1 cellular context compared by ENCODE assay signal in the genomic region with DNA sequence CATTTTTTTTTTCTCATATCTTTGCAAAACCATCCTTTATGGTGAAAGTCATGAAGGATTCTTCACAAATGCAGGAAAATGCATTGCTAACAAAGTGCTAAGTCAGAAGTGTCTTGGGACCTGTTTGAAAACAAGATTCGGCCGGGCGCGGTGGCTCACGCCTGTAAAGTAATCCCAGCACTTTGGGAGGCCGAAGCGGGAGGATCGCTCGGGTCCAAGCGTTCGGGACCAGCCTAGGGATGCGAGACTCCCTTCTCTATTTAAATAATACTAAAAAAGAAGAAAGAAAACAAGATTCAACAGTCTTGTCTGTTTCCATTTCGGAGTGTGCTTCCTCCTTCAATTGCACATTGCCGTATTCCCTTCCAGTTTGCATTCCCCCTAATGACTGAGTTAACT.
TF ChIP-seq lines count a peak whose summit lies in the region.

No MANE protein-coding gene starts in this region.

TF ChIP-seq in liver, 16 proteins besides CTCF, POLR2A, EP300 and RAD21 (continued from another document):
- TF ChIP-seq, protein P1, sequence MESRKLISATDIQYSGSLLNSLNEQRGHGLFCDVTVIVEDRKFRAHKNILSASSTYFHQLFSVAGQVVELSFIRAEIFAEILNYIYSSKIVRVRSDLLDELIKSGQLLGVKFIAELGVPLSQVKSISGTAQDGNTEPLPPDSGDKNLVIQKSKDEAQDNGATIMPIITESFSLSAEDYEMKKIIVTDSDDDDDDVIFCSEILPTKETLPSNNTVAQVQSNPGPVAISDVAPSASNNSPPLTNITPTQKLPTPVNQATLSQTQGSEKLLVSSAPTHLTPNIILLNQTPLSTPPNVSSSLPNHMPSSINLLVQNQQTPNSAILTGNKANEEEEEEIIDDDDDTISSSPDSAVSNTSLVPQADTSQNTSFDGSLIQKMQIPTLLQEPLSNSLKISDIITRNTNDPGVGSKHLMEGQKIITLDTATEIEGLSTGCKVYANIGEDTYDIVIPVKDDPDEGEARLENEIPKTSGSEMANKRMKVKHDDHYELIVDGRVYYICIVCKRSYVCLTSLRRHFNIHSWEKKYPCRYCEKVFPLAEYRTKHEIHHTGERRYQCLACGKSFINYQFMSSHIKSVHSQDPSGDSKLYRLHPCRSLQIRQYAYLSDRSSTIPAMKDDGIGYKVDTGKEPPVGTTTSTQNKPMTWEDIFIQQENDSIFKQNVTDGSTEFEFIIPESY (IDR thresholded peaks at IDR 0.05) = no peak
